In genomic region chr15:70935631-70936030, GRCh38 we compare ENCODE assay signal across 20 cellular contexts. TPM values are rescaled to one million over a fixed set of nuclear protein-coding genes. Genes with fewer than 3 reads are reported as not detected.
DNase-seq lines count a peak whose midpoint lies in the region; ATAC-seq, FAIRE-seq and TF ChIP-seq lines count a peak whose summit lies in the region.
"Had no signal": no experiment of that assay in that cellular context is flagged by ENCODE, and none has a peak within 500 bp of the region (broad histone marks: within the 10 kb centered on the region; RNA-seq: fewer than 3 reads in every experiment).

No MANE protein-coding gene starts in this region.

- H3K4me3 Mint-ChIP-seq in endodermal cell, result no peak overlapping the region
- no peak overlapping the region for H3K4me3 Mint-ChIP-seq in activated CD4-positive, alpha-beta memory T cell treated with anti-CD3 and anti-CD28 coated beads for 36 hours
- H3K4me3 Mint-ChIP-seq: CD8-positive, alpha-beta memory T cell; H9 had no signal

- H3K4me1 Mint-ChIP-seq in endodermal cell, result peaks cover 3% of the 10 kb centered on the region
- no peaks in the 10 kb centered on the region for H3K4me1 Mint-ChIP-seq in activated CD4-positive, alpha-beta memory T cell treated with anti-CD3 and anti-CD28 coated beads for 36 hours (ENCODE audit: low read depth)
- H3K4me1 Mint-ChIP-seq: CD8-positive, alpha-beta memory T cell; H9 had no signal

- FAIRE-seq in A549 (lab: Jason Lieb, UNC), result peak; percentile 43

- TF ChIP-seq EP300 in A549 (IDR thresholded peaks at IDR 0.05), result no peak

- H3K4me2 ChIP-seq in A549, result no peak overlapping the region
- H3K4me2 ChIP-seq: PC-9 had no signal

- no peaks in the 10 kb centered on the region for H3K36me3 Mint-ChIP-seq in endodermal cell (ENCODE audit: low read depth)
- H3K36me3 Mint-ChIP-seq in activated CD4-positive, alpha-beta memory T cell treated with anti-CD3 and anti-CD28 coated beads for 36 hours, result no peaks in the 10 kb centered on the region
- H3K36me3 Mint-ChIP-seq: CD8-positive, alpha-beta memory T cell had no signal

- H3K27ac ChIP-seq in A549 (no peak overlapping the region), endodermal cell (ENCODE audit: low read depth, low read length) (no peak overlapping the region)
- H3K27ac ChIP-seq: C4-2B, PC-9, RWPE1, SJCRH30 had no signal

- POLR2A ChIA-PET in A549 (lab: Yijun Ruan, JAX), result no interaction called here
- POLR2A ChIA-PET in activated CD4-positive, alpha-beta memory T cell treated with anti-CD3 and anti-CD28 coated beads for 36 hours (lab: Charles Lee), result interaction anchor here (0.6 kb wide), 1 partner anchor 49 kb away, joined by 4 read pairs; no protein-coding TSS in a partner anchor

- H3K27me3 ChIP-seq in endodermal cell (ENCODE audit: control insufficient read depth, insufficient read depth, low read length, poor library complexity, severe bottlenecking), result no peaks in the 10 kb centered on the region
- H3K27me3 ChIP-seq: SJCRH30 had no signal

- H3K4me3 ChIP-seq in A549 (no peak overlapping the region), endodermal cell (ENCODE audit: low read length) (no peak overlapping the region)
- H3K4me3 ChIP-seq: PC-9, SJCRH30 had no signal

- CTCF ChIA-PET in A549 (lab: Yijun Ruan, JAX), result interaction anchor here (1.0 to 1.8 kb wide), 2 partner anchors 61 to 866 kb away, joined by 4 to 6 read pairs; no protein-coding TSS in a partner anchor
- CTCF ChIA-PET in activated CD4-positive, alpha-beta memory T cell treated with anti-CD3 and anti-CD28 coated beads for 36 hours (lab: Charles Lee), result interaction anchor here (0.6 kb wide), 1 partner anchor 180 kb away, joined by 3 read pairs; the partner anchor contains the start of gene THSD4

- no peak overlapping the region for H3K9ac ChIP-seq in endodermal cell (ENCODE audit: extremely low read depth, low read length, poor library complexity, severe bottlenecking)

- H3K9me3 ChIP-seq in A549 (no peaks in the 10 kb centered on the region), endodermal cell (ENCODE audit: control insufficient read depth, low read length) (no peaks in the 10 kb centered on the region)
- H3K9me3 ChIP-seq: SJCRH30 had no signal

- TF ChIP-seq POLR2A in A549 (IDR thresholded peaks at IDR 0.05; ENCODE audit: low read length), result no peak

- no peaks in the 10 kb centered on the region for H3K9me3 Mint-ChIP-seq in endodermal cell
- no peaks in the 10 kb centered on the region for H3K9me3 Mint-ChIP-seq in activated CD4-positive, alpha-beta memory T cell treated with anti-CD3 and anti-CD28 coated beads for 36 hours
- H3K9me3 Mint-ChIP-seq: CD8-positive, alpha-beta memory T cell; H9 had no signal

- DNase-seq in NCI-H1092 treated with DMSO at 0.1 percent for 48 hours (lab: John Stamatoyannopoulos, UW), result peak; percentile 40
- no peak for DNase-seq in NCI-H1092 (lab: John Stamatoyannopoulos, UW)
- peak in 1 of 2 experiments; percentile 14 for DNase-seq in A549 (ENCODE audit: low read depth in 1 of 2, low spot score in 1 of 2)
- DNase-seq in NCI-H1105 treated with DMSO at 0.1 percent for 48 hours (lab: John Stamatoyannopoulos, UW), result peak; percentile 21
- no peak for DNase-seq in endodermal cell
- no peak for DNase-seq in activated CD4-positive, alpha-beta memory T cell treated with anti-CD3 and anti-CD28 coated beads for 36 hours
- DNase-seq in activated CD4-positive, CD25-positive, alpha-beta regulatory T cell (lab: John Stamatoyannopoulos, UW), result no peak
- DNase-seq: 8988T; AML-193; Calu3; CD8-positive, alpha-beta memory T cell; H9; KBM-7; NCI-H446 treated with DMSO at 0.1 percent for 48 hours; NCI-H526 treated with DMSO at 0.1 percent for 48 hours; PC-9 had no signal

- intact Hi-C loops in activated CD4-positive, alpha-beta memory T cell treated with anti-CD3 and anti-CD28 coated beads for 36 hours (cut with micrococcal nuclease), result no loop called here

- H3K4me1 ChIP-seq in A549 (no peaks in the 10 kb centered on the region), endodermal cell (ENCODE audit: control insufficient read depth, insufficient read depth, low read length) (no peaks in the 10 kb centered on the region)

- no peaks in the 10 kb centered on the region for H3K27me3 Mint-ChIP-seq in endodermal cell (ENCODE audit: insufficient read depth)
- H3K27me3 Mint-ChIP-seq in activated CD4-positive, alpha-beta memory T cell treated with anti-CD3 and anti-CD28 coated beads for 36 hours, result peaks cover 7% of the 10 kb centered on the region

- WGBS in A549 (ENCODE audit: missing lambda C conversion rate), result 66% methylated on average over 3 of the region's 3 CpGs
- WGBS in endodermal cell (ENCODE audit: insufficient coverage in 1 of 2, insufficient read length in 1 of 2), 2 experiments, result 86% methylated on average over 1 of the region's 3 CpGs; no CpG with 5 or more reads in 1 of the 2 experiments

- TF ChIP-seq RAD21 in A549 (conservative IDR thresholded peaks at IDR 0.05 in 1 of 2, IDR thresholded peaks at IDR 0.05 in 1 of 2), result no peak

- ATAC-seq in A549, result peak; percentile 56 to 73; a peak in 2 of 6 replicates

- TF ChIP-seq CTCF in A549 (IDR thresholded peaks at IDR 0.05), result no peak
- peak; percentile 35 for TF ChIP-seq CTCF in endodermal cell (conservative IDR thresholded peaks at IDR 0.05)

- no peak overlapping the region for H3K27ac Mint-ChIP-seq in endodermal cell
- H3K27ac Mint-ChIP-seq in activated CD4-positive, alpha-beta memory T cell treated with anti-CD3 and anti-CD28 coated beads for 36 hours, result no peak overlapping the region
- H3K27ac Mint-ChIP-seq: CD8-positive, alpha-beta memory T cell; H9 had no signal

- no peaks in the 10 kb centered on the region for H3K36me3 ChIP-seq in endodermal cell (ENCODE audit: control insufficient read depth, insufficient read depth, low read length)
- H3K36me3 ChIP-seq: SJCRH30 had no signal

TF ChIP-seq in A549, 52 proteins besides CTCF, POLR2A, EP300 and RAD21:
- TF ChIP-seq HEYL (CRISPR knock-in tag; IDR thresholded peaks at IDR 0.05) (no peak), GATA3 (IDR thresholded peaks at IDR 0.05; ENCODE audit: borderline replicate concordance) (no peak), MYC (IDR thresholded peaks at IDR 0.05; ENCODE audit: borderline replicate concordance, low read length) (no peak), SMC3 (IDR thresholded peaks at IDR 0.05) (no peak), ZNF302 (CRISPR knock-in tag; IDR thresholded peaks at IDR 0.05) (no peak), ESRRA (IDR thresholded peaks at IDR 0.05; ENCODE audit: borderline replicate concordance, low read length) (no peak), E2F6 (IDR thresholded peaks at IDR 0.05; ENCODE audit: borderline replicate concordance, low read depth) (no peak), KDM1A (IDR thresholded peaks at IDR 0.05; ENCODE audit: low read depth) (no peak), HES2 (IDR thresholded peaks at IDR 0.05) (no peak), CEBPB (IDR thresholded peaks at IDR 0.05) (no peak)

RNA-seq across cellular contexts. Expression of gene LRRC49, which starts 43.0 kb away (rescaled TPM):
- polyA plus RNA-seq in A549 (2011; rRNA removed), result 12.2 and 14.3 TPM in 2 replicates
- polyA plus RNA-seq in A549 (2012; cell fraction: cytosol; rRNA removed), result 3.1 and 3.9 TPM in 2 replicates
- 1.8 and 2.9 TPM in 2 replicates for polyA plus RNA-seq in A549 (2012; cell fraction: nucleus; rRNA removed)
- polyA plus RNA-seq in A549 (2017; fragmentation: RNase III; extraction: RNeasy Plus Mini Kit Qiagen cat#74134 plus additional on column Dnase treatment), result 10.0 to 11.4 TPM (median 11.1 TPM) in 3 replicates
- 9.1 and 10.6 TPM in 2 replicates for polyA minus RNA-seq in A549 (2011; rRNA and poly(A)+ RNA removed)
- total RNA-seq in endodermal cell, result 10 to 100 TPM in 1 of 2 donors, 1 to 10 TPM in 1; 6.6 to 10.7 TPM
- 17.3 TPM for polyA plus RNA-seq in endodermal cell (2013, experiment 1 of 2)
- 21.0 TPM for polyA plus RNA-seq in endodermal cell (2013, experiment 2 of 2)
- total RNA-seq in activated CD4-positive, alpha-beta memory T cell treated with anti-CD3 and anti-CD28 coated beads for 36 hours, result under 1 TPM; 0.26 to 0.46 TPM
- total RNA-seq: T-helper 1 cell treated with Interleukin-12 subunit alpha and Interleukin-12 subunit beta and Interleukin-4 antibody, amounts not matched to agents 30 ng/mL and 1 ng/mL, for 36 hours had no signal
- polyA plus RNA-seq: CD8-positive, alpha-beta memory T cell had no signal

RNA-seq across cellular contexts. Expression of gene THAP10, which starts 43.4 kb away (rescaled TPM):
- polyA plus RNA-seq in A549 (2011; rRNA removed) (7.7 and 9.4 TPM in 2 replicates), A549 (2017; fragmentation: RNase III; extraction: RNeasy Plus Mini Kit Qiagen cat#74134 plus additional on column Dnase treatment) (5.4 to 6.8 TPM (median 6.1 TPM) in 3 replicates)
- polyA plus RNA-seq in A549 (2012; cell fraction: cytosol; rRNA removed), result 3.3 and 4.5 TPM in 2 replicates
- 2.7 and 3.2 TPM in 2 replicates for polyA plus RNA-seq in A549 (2012; cell fraction: nucleus; rRNA removed)
- polyA minus RNA-seq in A549 (2011; rRNA and poly(A)+ RNA removed), result 1.4 and 1.6 TPM in 2 replicates
- total RNA-seq in endodermal cell, result 1 to 10 TPM; 2.4 to 6.1 TPM
- polyA plus RNA-seq in endodermal cell (2013, experiment 1 of 2), result 6.4 TPM
- 6.4 TPM for polyA plus RNA-seq in endodermal cell (2013, experiment 2 of 2)
- total RNA-seq in activated CD4-positive, alpha-beta memory T cell treated with anti-CD3 and anti-CD28 coated beads for 36 hours, result under 1 TPM; 0.19 to 0.51 TPM
- total RNA-seq: T-helper 1 cell treated with Interleukin-12 subunit alpha and Interleukin-12 subunit beta and Interleukin-4 antibody, amounts not matched to agents 30 ng/mL and 1 ng/mL, for 36 hours had no signal
- polyA plus RNA-seq: CD8-positive, alpha-beta memory T cell had no signal

Comparison
In these comparisons a context has a peak if more than half of its experiments do, and no peak if none do; other contexts are left out.
1. DNase-seq: peak in NCI-H1092 treated with DMSO at 0.1 percent for 48 hours (single experiment) and NCI-H1105 treated with DMSO at 0.1 percent for 48 hours (single experiment); none in NCI-H1092 (single experiment), endodermal cell (single experiment), activated CD4-positive, alpha-beta memory T cell treated with anti-CD3 and anti-CD28 coated beads for 36 hours (single experiment) and activated CD4-positive, CD25-positive, alpha-beta regulatory T cell (0 of 4).
2. RNA of gene LRRC49, which starts 43.0 kb away (total RNA-seq): 6.6 to 10.7 TPM in endodermal cell; 0.26 to 0.46 TPM in activated CD4-positive, alpha-beta memory T cell treated with anti-CD3 and anti-CD28 coated beads for 36 hours; every median in the first group is over 4 times any median in the second.